9 cellular contexts compared by ENCODE assay signal in genomic region chr17:81422776-81423697, GRCh38. TPM values are rescaled to one million over a fixed set of nuclear protein-coding genes. Genes with fewer than 3 reads are reported as not detected.
DNase-seq lines count a peak whose midpoint lies in the region; ATAC-seq and TF ChIP-seq lines count a peak whose summit lies in the region.
"Had no signal": no experiment of that assay in that cellular context is flagged by ENCODE, and none has a peak within 500 bp of the region (broad histone marks: within the 10 kb centered on the region; RNA-seq: fewer than 3 reads in every experiment).

No MANE protein-coding gene starts in this region.

- POLR2A ChIA-PET in activated CD4-positive, alpha-beta T cell treated with anti-CD3 and anti-CD28 coated beads for 36 hours (lab: Charles Lee): no interaction called here

- peak; percentile 95 for DNase-seq in RWPE2 (ENCODE audit: low spot score)
- DNase-seq in fibroblast of peridontal ligament (ENCODE audit: extremely low read depth): peak; percentile 94
- DNase-seq in osteoblast (ENCODE audit: insufficient read length, low spot score, missing footprints): peak; percentile 99
- no peak for DNase-seq in activated CD4-positive, alpha-beta T cell treated with anti-CD3 and anti-CD28 coated beads for 36 hours
- no peak for DNase-seq in DMS53 treated with DMSO at 0.1 percent for 48 hours (lab: John Stamatoyannopoulos, UW; ENCODE audit: unreplicated experiment)
- DNase-seq in activated naive CD8-positive, alpha-beta T cell treated with anti-CD3 and anti-CD28 coated beads for 36 hours: no peak
- no peak for DNase-seq in inferior parietal cortex (ENCODE audit: extremely low spot score)
- DNase-seq: MM.1S had no signal

- peaks cover 68% of the 10 kb centered on the region for H3K36me3 ChIP-seq in BLaER1
- no peaks in the 10 kb centered on the region for H3K36me3 ChIP-seq in RWPE2 (ENCODE audit: low read depth)
- H3K36me3 ChIP-seq in osteoblast (ENCODE audit: insufficient read depth, low read length): no peaks in the 10 kb centered on the region

- TF ChIP-seq CTCF in RWPE2 (IDR thresholded peaks at IDR 0.05; ENCODE audit: poor library complexity, severe bottlenecking) (no peak), osteoblast (IDR thresholded peaks at IDR 0.05; ENCODE audit: extremely low read depth, low read depth, low read length) (no peak)

- peaks cover 4% of the 10 kb centered on the region for H3K27me3 Mint-ChIP-seq in activated CD4-positive, alpha-beta T cell treated with anti-CD3 and anti-CD28 coated beads for 36 hours
- H3K27me3 Mint-ChIP-seq in activated naive CD8-positive, alpha-beta T cell treated with anti-CD3 and anti-CD28 coated beads for 36 hours: peaks cover 6% of the 10 kb centered on the region

- no peaks in the 10 kb centered on the region for H3K9me3 Mint-ChIP-seq in activated CD4-positive, alpha-beta T cell treated with anti-CD3 and anti-CD28 coated beads for 36 hours (ENCODE audit: low read depth)
- no peaks in the 10 kb centered on the region for H3K9me3 Mint-ChIP-seq in activated naive CD8-positive, alpha-beta T cell treated with anti-CD3 and anti-CD28 coated beads for 36 hours

- H3K27ac ChIP-seq in BLaER1 (peak overlapping the region; percentile 42; the same call in 1 of the 2 replicates), RWPE2 (ENCODE audit: poor library complexity, severe bottlenecking) (peak overlapping the region; percentile 82), osteoblast (ENCODE audit: low read depth, low read length) (peak overlapping the region; percentile 93)

- H4K20me1 ChIP-seq in BLaER1 (peaks cover 89% of the 10 kb centered on the region), osteoblast (ENCODE audit: insufficient read depth, low read length) (peaks cover 3% of the 10 kb centered on the region)

- peak overlapping the region; percentile 47 for H2AFZ ChIP-seq in osteoblast (ENCODE audit: low read length)

- H3K9ac ChIP-seq in BLaER1: no peak overlapping the region

- CTCF ChIA-PET in activated CD4-positive, alpha-beta T cell treated with anti-CD3 and anti-CD28 coated beads for 36 hours (lab: Charles Lee): interaction anchor here (1.0 kb wide), 1 partner anchor 20 kb away, joined by 3 read pairs; no protein-coding TSS in a partner anchor

- intact Hi-C loops in activated CD4-positive, alpha-beta T cell treated with anti-CD3 and anti-CD28 coated beads for 36 hours (cut with DNase I, micrococcal nuclease): no loop called here

- H3K4me1 ChIP-seq in BLaER1: peaks cover 72% of the 10 kb centered on the region
- peaks cover 35% of the 10 kb centered on the region for H3K4me1 ChIP-seq in RWPE2 (ENCODE audit: insufficient read depth, poor library complexity, severe bottlenecking)
- peaks cover 52% of the 10 kb centered on the region for H3K4me1 ChIP-seq in osteoblast (ENCODE audit: insufficient read depth, low read length)

- H3K27ac Mint-ChIP-seq in activated CD4-positive, alpha-beta T cell treated with anti-CD3 and anti-CD28 coated beads for 36 hours: no peak overlapping the region
- H3K27ac Mint-ChIP-seq in activated naive CD8-positive, alpha-beta T cell treated with anti-CD3 and anti-CD28 coated beads for 36 hours: no peak overlapping the region

- peak; percentile 78 for ATAC-seq in RWPE2 (ENCODE audit: low read depth)
- ATAC-seq in activated CD4-positive, alpha-beta T cell treated with anti-CD3 and anti-CD28 coated beads for 36 hours: no peak

- no peak overlapping the region for H3K4me3 ChIP-seq in BLaER1
- H3K4me3 ChIP-seq in RWPE2 (ENCODE audit: severe bottlenecking): peak overlapping the region; percentile 17
- H3K4me3 ChIP-seq in osteoblast (ENCODE audit: insufficient read depth, low read length): peak overlapping the region; percentile 59

- H3K36me3 Mint-ChIP-seq in activated CD4-positive, alpha-beta T cell treated with anti-CD3 and anti-CD28 coated beads for 36 hours (ENCODE audit: low read depth): no peaks in the 10 kb centered on the region
- H3K36me3 Mint-ChIP-seq in activated naive CD8-positive, alpha-beta T cell treated with anti-CD3 and anti-CD28 coated beads for 36 hours: no peaks in the 10 kb centered on the region

- peak overlapping the region; percentile 98 for H3K4me2 ChIP-seq in BLaER1
- peak overlapping the region; percentile 81 for H3K4me2 ChIP-seq in osteoblast (ENCODE audit: insufficient read depth, low read length)

- no peak overlapping the region for H3K4me3 Mint-ChIP-seq in activated CD4-positive, alpha-beta T cell treated with anti-CD3 and anti-CD28 coated beads for 36 hours
- no peak overlapping the region for H3K4me3 Mint-ChIP-seq in activated naive CD8-positive, alpha-beta T cell treated with anti-CD3 and anti-CD28 coated beads for 36 hours

- H3K79me2 ChIP-seq in osteoblast (ENCODE audit: insufficient read depth, low read length): peaks cover 19% of the 10 kb centered on the region

- H3K4me1 Mint-ChIP-seq in activated CD4-positive, alpha-beta T cell treated with anti-CD3 and anti-CD28 coated beads for 36 hours: peaks cover 6% of the 10 kb centered on the region
- H3K4me1 Mint-ChIP-seq in activated naive CD8-positive, alpha-beta T cell treated with anti-CD3 and anti-CD28 coated beads for 36 hours: peaks cover 2% of the 10 kb centered on the region

- H3K27me3 ChIP-seq in BLaER1 (no peaks in the 10 kb centered on the region), RWPE2 (ENCODE audit: insufficient read depth, poor library complexity, severe bottlenecking) (no peaks in the 10 kb centered on the region), osteoblast (ENCODE audit: insufficient read depth, low read length) (no peaks in the 10 kb centered on the region)

- H3K9me3 ChIP-seq in BLaER1: peaks cover 26% of the 10 kb centered on the region; the same call in 1 of the 2 replicates
- no peaks in the 10 kb centered on the region for H3K9me3 ChIP-seq in RWPE2 (ENCODE audit: severe bottlenecking)
- no peaks in the 10 kb centered on the region for H3K9me3 ChIP-seq in osteoblast (ENCODE audit: low read depth, low read length)

RNA-seq across cellular contexts. Expression of gene BAHCC1, which starts 27.8 kb away (rescaled TPM):
- 11.2 and 11.5 TPM in 2 replicates for total RNA-seq in osteoblast
- total RNA-seq in activated CD4-positive, alpha-beta T cell treated with anti-CD3 and anti-CD28 coated beads for 36 hours: under 1 TPM in 1 of 2 experiments, not detected in 1; 0.05 TPM
- under 1 TPM; 0.08 to 0.25 TPM for total RNA-seq in activated naive CD8-positive, alpha-beta T cell treated with anti-CD3 and anti-CD28 coated beads for 36 hours

Comparison
In these comparisons a context has a peak if more than half of its experiments do, and no peak if none do; other contexts are left out.
1. H3K27ac ChIP-seq: peak in every context shown above with its lines; median percentile 93 in osteoblast; 82 in RWPE2; 42 in BLaER1.
2. DNase-seq: peak in RWPE2 (single experiment), fibroblast of peridontal ligament (single experiment) and osteoblast (single experiment); none in activated CD4-positive, alpha-beta T cell treated with anti-CD3 and anti-CD28 coated beads for 36 hours (single experiment), DMS53 treated with DMSO at 0.1 percent for 48 hours (single experiment), activated naive CD8-positive, alpha-beta T cell treated with anti-CD3 and anti-CD28 coated beads for 36 hours (single experiment) and inferior parietal cortex (single experiment).